ENCODE assay signal across 16 cellular contexts in the genomic region with DNA sequence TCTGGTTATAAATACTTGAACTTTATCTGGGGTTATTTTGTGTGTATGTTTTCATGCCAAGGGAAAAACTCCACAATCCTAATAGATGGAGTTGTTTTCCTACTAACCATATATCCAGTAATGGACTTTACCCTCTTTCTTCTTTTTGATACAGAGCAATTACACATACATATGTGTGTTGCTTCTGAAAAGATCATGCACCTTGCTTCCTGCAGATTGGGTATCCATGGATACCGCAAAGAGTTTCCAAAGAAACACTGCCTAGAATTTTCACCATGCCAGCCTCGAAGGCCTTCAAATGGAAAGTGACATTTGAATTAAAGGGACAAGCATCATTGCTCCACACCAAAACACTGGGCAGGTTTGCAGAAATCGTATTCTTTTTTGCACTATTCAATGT.
"Had no signal": no experiment of that assay in that cellular context is flagged by ENCODE, and none has a peak within 500 bp of the region (broad histone marks: within the 10 kb centered on the region; RNA-seq: fewer than 3 reads in every experiment).

No MANE protein-coding gene starts in this region.

- DNase-seq: activated CD4-positive, CD25-positive, alpha-beta regulatory T cell treated with anti-CD3 and anti-CD28 coated beads, Interleukin-2, amount 50 U/mL, for 72 hours; activated naive CD4-positive, alpha-beta T cell; activated naive CD8-positive, alpha-beta T cell treated with anti-CD3 and anti-CD28 coated beads, Interleukin-2, amount 10 ng/mL, durations not matched to agents 7 days and 5 days; foreskin fibroblast; glutamatergic neuron; kidney glomerular epithelial cell; naive thymus-derived CD8-positive, alpha-beta T cell; nucleus accumbens; stimulated activated CD4-positive, alpha-beta T cell treated with anti-CD3 and anti-CD28 coated beads, Interleukin-15, amount 100 ng/mL, for 24 hours; stimulated activated CD4-positive, alpha-beta T cell treated with anti-CD3 and anti-CD28 coated beads, Interleukin-4, amount 100 ng/mL, for 1 hour; stimulated activated naive CD4-positive, alpha-beta T cell; substantia nigra; T-helper 9 cell had no signal

- H3K9me3 ChIP-seq: breast epithelium, tibial nerve had no signal

- H3K36me3 ChIP-seq: breast epithelium had no signal

- H3K4me1 ChIP-seq: breast epithelium, tibial nerve had no signal

- H3K27ac ChIP-seq: breast epithelium, SK-N-MC, tibial nerve had no signal

- ATAC-seq: naive thymus-derived CD8-positive, alpha-beta T cell had no signal

- H3K27me3 ChIP-seq: breast epithelium, tibial nerve had no signal

- H3K4me3 ChIP-seq: breast epithelium, SK-N-MC, tibial nerve had no signal
